In genomic region chr2:134745023-134745422, GRCh38 we compare ENCODE assay signal across 24 cellular contexts. TPM values are rescaled to one million over a fixed set of nuclear protein-coding genes. Genes with fewer than 3 reads are reported as not detected.
DNase-seq lines count a peak whose midpoint lies in the region; ATAC-seq, FAIRE-seq and TF ChIP-seq lines count a peak whose summit lies in the region.
"Had no signal": no experiment of that assay in that cellular context is flagged by ENCODE, and none has a peak within 500 bp of the region (broad histone marks: within the 10 kb centered on the region; RNA-seq: fewer than 3 reads in every experiment).

No MANE protein-coding gene starts in this region.

- no peak for TF ChIP-seq POLR2A in GM12878 (IDR thresholded peaks at IDR 0.05; ENCODE audit: low read depth, low read length)
- no peak for TF ChIP-seq POLR2A in vagina (IDR thresholded peaks at IDR 0.05)

- no TSS peak for BruUV-seq in GM12878 (replicated peaks; lab: Mats Ljungman, UMichigan)

- ATAC-seq in GM12878, result no peak
- no peak for ATAC-seq in HG03442 (IDR thresholded peaks at IDR 0.05; ENCODE audit: unreplicated experiment)
- ATAC-seq: left colon, PC-3 had no signal

- no peaks in the 10 kb centered on the region for H3K27me3 ChIP-seq in OCI-LY3 (ENCODE audit: low read depth, low read length)
- no peaks in the 10 kb centered on the region for H3K27me3 ChIP-seq in GM12878 (replicated peaks in 1 of 2; ENCODE audit: control insufficient read depth in 2 of 2, insufficient read depth in 2 of 2, low read length in 1 of 2)
- H3K27me3 ChIP-seq in vagina, result no peaks in the 10 kb centered on the region
- H3K27me3 ChIP-seq: brain microvascular endothelial cell, sigmoid colon, upper lobe of left lung had no signal

- DNase-seq in stimulated activated CD4-positive, alpha-beta T cell treated with anti-CD3 and anti-CD28 coated beads, Interleukin-15, amount 100 ng/mL, for 24 hours, result peak; percentile 6
- DNase-seq in stimulated activated CD4-positive, alpha-beta T cell treated with anti-CD3 and anti-CD28 coated beads, Interleukin-2, amount 100 ng/mL, for 24 hours, result no peak
- DNase-seq in GM12878 (ENCODE audit: low read depth, low spot score) (no peak), NCI-H2171 (lab: John Stamatoyannopoulos, UW) (no peak), vagina (ENCODE audit: extremely low spot score in 2 of 2) (no peak), anterior cingulate cortex (lab: John Stamatoyannopoulos, UW) (no peak)
- DNase-seq: activated CD4-positive, alpha-beta T cell treated with anti-CD3 and anti-CD28 coated beads, Interleukin-2, amount 50 U/mL, for 1 hour; brain microvascular endothelial cell; DMS53; H9; left colon; mesenchymal stem cell; NCI-H2081 treated with DMSO at 0.1 percent for 48 hours; NCI-H446; PC-3; sigmoid colon; upper lobe of left lung had no signal

- H2AFZ ChIP-seq in OCI-LY3 (ENCODE audit: low read depth, low read length), result peak overlapping the region; percentile 70; the same call in 1 of the 2 replicates
- no peak overlapping the region for H2AFZ ChIP-seq in GM12878 (ENCODE audit: control insufficient read depth, low read depth, low read length)

- H3K36me3 ChIP-seq in OCI-LY3 (replicated peaks; ENCODE audit: low read depth, low read length) (no peaks in the 10 kb centered on the region), GM12878 (ENCODE audit: control insufficient read depth in 2 of 2, insufficient read depth in 2 of 2, low read length in 1 of 2) (no peaks in the 10 kb centered on the region), vagina (no peaks in the 10 kb centered on the region)
- H3K36me3 ChIP-seq: brain microvascular endothelial cell, neutrophil, sigmoid colon, SJSA1, upper lobe of left lung had no signal

- in situ Hi-C loops in GM12878 (cut with MboI), result no loop called here

- SMC1A ChIA-PET in GM12878 (lab: Charles Lee; ENCODE audit: uncharacterized antibody, unreplicated experiment), result no interaction called here

- H3K79me2 ChIP-seq in OCI-LY3 (ENCODE audit: low read length) (no peaks in the 10 kb centered on the region), GM12878 (ENCODE audit: control insufficient read depth, insufficient read depth, low read length) (no peaks in the 10 kb centered on the region)

- no peak for TF ChIP-seq RAD21 in GM12878 (IDR thresholded peaks at IDR 0.05; ENCODE audit: insufficient read depth, low read depth, low read length)

- RAD21 ChIA-PET in GM12878 (lab: Charles Lee; ENCODE audit: unreplicated experiment), result no interaction called here

- FAIRE-seq in GM12878 (lab: Jason Lieb, UNC), result no peak
- FAIRE-seq: A204.1 had no signal

- H3K4me1 ChIP-seq in OCI-LY3 (ENCODE audit: low read length) (peaks cover 47% of the 10 kb centered on the region), GM12878 (ENCODE audit: control insufficient read depth, insufficient read depth, low read length) (peaks cover 18% of the 10 kb centered on the region), vagina (no peaks in the 10 kb centered on the region)
- H3K4me1 ChIP-seq: sigmoid colon, SJSA1, upper lobe of left lung had no signal

- intact Hi-C loops in GM12878 (cut with micrococcal nuclease; ENCODE audit: unreplicated experiment) (no loop called here), vagina (cut with DNase I) (no loop called here)

- H4K20me1 ChIP-seq in OCI-LY3 (ENCODE audit: insufficient read depth, low read length) (no peaks in the 10 kb centered on the region), GM12878 (ENCODE audit: control insufficient read depth, insufficient read depth) (no peaks in the 10 kb centered on the region)

- H3K9ac ChIP-seq in OCI-LY3 (ENCODE audit: low read length) (peak overlapping the region; percentile 64), GM12878 (ENCODE audit: control insufficient read depth, insufficient read depth, low read length) (no peak overlapping the region)

- H3K27ac ChIP-seq in OCI-LY3 (ENCODE audit: low read length), result peak overlapping the region; percentile 84
- H3K27ac ChIP-seq in GM12878 (ENCODE audit: control insufficient read depth, insufficient read depth), result no peak overlapping the region
- no peak overlapping the region for H3K27ac ChIP-seq in vagina
- H3K27ac ChIP-seq: brain microvascular endothelial cell, epithelial cell of prostate, neutrophil, sigmoid colon, SJSA1, upper lobe of left lung, VCaP had no signal

- TF ChIP-seq CTCF in OCI-LY3 (IDR thresholded peaks at IDR 0.05; ENCODE audit: low read depth, low read length) (no peak), GM12878 (IDR thresholded peaks at IDR 0.05 in 2 of 3, conservative IDR thresholded peaks at IDR 0.05 in 1 of 3; ENCODE audit: control insufficient read depth in 2 of 3, extremely low read depth in 1 of 3, insufficient read depth in 1 of 3, low read depth in 3 of 3, low read length in 3 of 3) (no peak), vagina (IDR thresholded peaks at IDR 0.05) (no peak)

- no peak for TF ChIP-seq EP300 in GM12878 (IDR thresholded peaks at IDR 0.05; ENCODE audit: borderline replicate concordance in 1 of 2, control insufficient read depth in 1 of 2, low read depth in 2 of 2, low read length in 2 of 2)

- H3K4me3 ChIP-seq in OCI-LY3 (ENCODE audit: low read length) (peak overlapping the region; percentile 50), GM12878 (no peak overlapping the region), vagina (no peak overlapping the region)
- H3K4me3 ChIP-seq: sigmoid colon, SJSA1, upper lobe of left lung had no signal

- CTCF ChIA-PET in GM12878 (lab: Yijun Ruan, JAX), result no interaction called here

- H3K4me2 ChIP-seq in OCI-LY3 (ENCODE audit: low read length) (peak overlapping the region; percentile 72), GM12878 (ENCODE audit: control insufficient read depth, insufficient read depth) (0 out of 2 replicates have a peak overlapping the region, but pooled peaks have one; percentile 9)

- H3K9me3 ChIP-seq in OCI-LY3 (ENCODE audit: insufficient read depth, low read length), result no peaks in the 10 kb centered on the region
- H3K9me3 ChIP-seq in GM12878 (replicated peaks; ENCODE audit: control insufficient read depth, insufficient read depth, low read length), result no peaks in the 10 kb centered on the region
- no peaks in the 10 kb centered on the region for H3K9me3 ChIP-seq in vagina
- H3K9me3 ChIP-seq: neutrophil, sigmoid colon, SJSA1, upper lobe of left lung had no signal

- POLR2A ChIA-PET in GM12878 (lab: Charles Lee), result no interaction called here

TF ChIP-seq in GM12878, 131 proteins besides CTCF, POLR2A, EP300 and RAD21:
- TF ChIP-seq BCLAF1 (IDR thresholded peaks at IDR 0.05) (no peak), EGR1 (IDR thresholded peaks at IDR 0.05; ENCODE audit: borderline replicate concordance in 1 of 2, low read depth in 2 of 2, low read length in 2 of 2) (no peak), RUNX3 (IDR thresholded peaks at IDR 0.05; ENCODE audit: low read length) (peak; percentile 64), SIN3A (IDR thresholded peaks at IDR 0.05; ENCODE audit: low read depth, low read length) (no peak)

RNA-seq across cellular contexts. Expression of gene TMEM163, which starts 26.2 kb away (rescaled TPM):
- 4.9 and 6.1 TPM in 2 replicates for total RNA-seq in GM12878 (2013; cell fraction: nucleolus; rRNA removed)
- total RNA-seq in GM12878 (2014; rRNA removed) (0.05 and 0.11 TPM in 2 replicates), GM12878 (2014; rRNA removed; fragmentation: Illumina TruSeq; extraction: Trizol) (0.05 TPM in 1 of 2 replicates, not detected in the other), GM12878 (2021) (not detected in 2 replicates), vagina (not detected)
- 0.43 TPM for polyA plus RNA-seq in GM12878 (2011; ENCODE audit: low read depth)
- polyA plus RNA-seq in GM12878 (2011; rRNA removed) (0.07 TPM in 2 replicates), GM12878 (2014; fragmentation: Illumina TruSeq; extraction: Trizol) (0.06 TPM in 1 of 2 replicates, not detected in the other), GM12878 (2014; fragmentation: Nextera tagmentation; extraction: Ambion mirVana) (under 1 TPM; 0.05 to 0.06 TPM), GM12878 (2014; rRNA removed) (not detected in 2 replicates), GM12878 (2016; fragmentation: Nextera tagmentation; extraction: Ambion mirVana) (under 1 TPM in 1 of 2 experiments, not detected in 1; 0.10 TPM)
- 0.10 TPM in 1 of 2 replicates, not detected in the other for polyA plus RNA-seq in GM12878 (2011; cell fraction: cytosol; rRNA removed)
- polyA plus RNA-seq in GM12878 (2011; cell fraction: nucleus; rRNA removed), result 0.06 TPM in 1 of 2 replicates, not detected in the other
- 0.69 and 0.94 TPM in 2 replicates for polyA plus RNA-seq in GM12878 (2012)
- polyA minus RNA-seq in GM12878 (2011; rRNA and poly(A)+ RNA removed), result 0.15 TPM in 1 of 2 replicates, not detected in the other
- polyA minus RNA-seq in GM12878 (2011; cell fraction: cytosol; rRNA and poly(A)+ RNA removed), result not detected in 2 replicates
- not detected in 2 replicates for polyA minus RNA-seq in GM12878 (2011; cell fraction: nucleus; rRNA and poly(A)+ RNA removed)
- total RNA-seq: SJSA1 had no signal
